Comparison of ENCODE assay signal across 2 cellular contexts in genomic region chr10:88282876-88283275, GRCh38.
TF ChIP-seq lines count a peak whose summit lies in the region.

No MANE protein-coding gene starts in this region.

TF ChIP-seq in A549, 52 proteins besides CTCF, POLR2A, EP300 and RAD21 (continued from another document):
- TF ChIP-seq HMGXB4 (CRISPR knock-in tag; IDR thresholded peaks at IDR 0.05; ENCODE audit: borderline replicate concordance), result no peak
- no peak for TF ChIP-seq HOXA7 (CRISPR knock-in tag; IDR thresholded peaks at IDR 0.05)
- no peak for TF ChIP-seq ESRRA (IDR thresholded peaks at IDR 0.05; ENCODE audit: borderline replicate concordance, low read length)
- no peak for TF ChIP-seq CHD4 (IDR thresholded peaks at IDR 0.05; ENCODE audit: borderline replicate concordance)
- no peak for TF ChIP-seq JUNB (IDR thresholded peaks at IDR 0.05)
- TF ChIP-seq, protein P1, sequence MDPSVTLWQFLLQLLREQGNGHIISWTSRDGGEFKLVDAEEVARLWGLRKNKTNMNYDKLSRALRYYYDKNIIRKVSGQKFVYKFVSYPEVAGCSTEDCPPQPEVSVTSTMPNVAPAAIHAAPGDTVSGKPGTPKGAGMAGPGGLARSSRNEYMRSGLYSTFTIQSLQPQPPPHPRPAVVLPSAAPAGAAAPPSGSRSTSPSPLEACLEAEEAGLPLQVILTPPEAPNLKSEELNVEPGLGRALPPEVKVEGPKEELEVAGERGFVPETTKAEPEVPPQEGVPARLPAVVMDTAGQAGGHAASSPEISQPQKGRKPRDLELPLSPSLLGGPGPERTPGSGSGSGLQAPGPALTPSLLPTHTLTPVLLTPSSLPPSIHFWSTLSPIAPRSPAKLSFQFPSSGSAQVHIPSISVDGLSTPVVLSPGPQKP (IDR thresholded peaks at IDR 0.05; ENCODE audit: low read depth, low read length), result no peak
- no peak for TF ChIP-seq TFCP2L1 (CRISPR knock-in tag; IDR thresholded peaks at IDR 0.05)
- TF ChIP-seq MYC (IDR thresholded peaks at IDR 0.05; ENCODE audit: borderline replicate concordance, low read length), result no peak
- no peak for TF ChIP-seq ZFP36 (IDR thresholded peaks at IDR 0.05; ENCODE audit: borderline replicate concordance, partially characterized antibody)
- no peak for TF ChIP-seq REST (IDR thresholded peaks at IDR 0.05)
TF ChIP-seq in A549: peak in this region for 0.

TF ChIP-seq in SK-N-SH treated with all-trans-retinoic acid at 6 μM for 48 hours, 23 proteins besides CTCF, POLR2A, EP300 and RAD21 (continued from another document):
- TF ChIP-seq PATZ1 (CRISPR knock-in tag; IDR thresholded peaks at IDR 0.05; ENCODE audit: borderline replicate concordance) (no peak), BACH2 (CRISPR knock-in tag; IDR thresholded peaks at IDR 0.05; ENCODE audit: borderline replicate concordance) (no peak), TSHZ2 (CRISPR knock-in tag; IDR thresholded peaks at IDR 0.05) (no peak), ZFP3 (CRISPR knock-in tag; IDR thresholded peaks at IDR 0.05) (no peak), ZNF70 (CRISPR knock-in tag; IDR thresholded peaks at IDR 0.05) (no peak), TOX (CRISPR knock-in tag; IDR thresholded peaks at IDR 0.05; ENCODE audit: borderline replicate concordance) (no peak), POU6F1 (CRISPR knock-in tag; IDR thresholded peaks at IDR 0.05; ENCODE audit: borderline replicate concordance, low read depth) (no peak), CSDC2 (CRISPR knock-in tag; IDR thresholded peaks at IDR 0.05) (no peak), ZNF565 (CRISPR knock-in tag; conservative IDR thresholded peaks at IDR 0.05; ENCODE audit: low read depth) (no peak), ZC3H10 (CRISPR knock-in tag; IDR thresholded peaks at IDR 0.05) (no peak), TCF4 (CRISPR knock-in tag; IDR thresholded peaks at IDR 0.05; ENCODE audit: borderline replicate concordance) (no peak), RARB (CRISPR knock-in tag; IDR thresholded peaks at IDR 0.05) (no peak), ESRRG (CRISPR knock-in tag; IDR thresholded peaks at IDR 0.05) (no peak), PPARA (CRISPR knock-in tag; IDR thresholded peaks at IDR 0.05; ENCODE audit: borderline replicate concordance) (no peak), OSR1 (CRISPR knock-in tag; IDR thresholded peaks at IDR 0.05) (no peak), ARNTL (CRISPR knock-in tag; IDR thresholded peaks at IDR 0.05; ENCODE audit: borderline replicate concordance, low read depth) (no peak)
- TF ChIP-seq, protein P2, sequence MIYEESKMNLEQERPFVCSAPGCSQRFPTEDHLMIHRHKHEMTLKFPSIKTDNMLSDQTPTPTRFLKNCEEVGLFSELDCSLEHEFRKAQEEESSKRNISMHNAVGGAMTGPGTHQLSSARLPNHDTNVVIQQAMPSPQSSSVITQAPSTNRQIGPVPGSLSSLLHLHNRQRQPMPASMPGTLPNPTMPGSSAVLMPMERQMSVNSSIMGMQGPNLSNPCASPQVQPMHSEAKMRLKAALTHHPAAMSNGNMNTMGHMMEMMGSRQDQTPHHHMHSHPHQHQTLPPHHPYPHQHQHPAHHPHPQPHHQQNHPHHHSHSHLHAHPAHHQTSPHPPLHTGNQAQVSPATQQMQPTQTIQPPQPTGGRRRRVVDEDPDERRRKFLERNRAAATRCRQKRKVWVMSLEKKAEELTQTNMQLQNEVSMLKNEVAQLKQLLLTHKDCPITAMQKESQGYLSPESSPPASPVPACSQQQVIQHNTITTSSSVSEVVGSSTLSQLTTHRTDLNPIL (CRISPR knock-in tag; IDR thresholded peaks at IDR 0.05; ENCODE audit: low read depth), result no peak
